ENCODE assay signal across 24 cellular contexts in the genomic region with DNA sequence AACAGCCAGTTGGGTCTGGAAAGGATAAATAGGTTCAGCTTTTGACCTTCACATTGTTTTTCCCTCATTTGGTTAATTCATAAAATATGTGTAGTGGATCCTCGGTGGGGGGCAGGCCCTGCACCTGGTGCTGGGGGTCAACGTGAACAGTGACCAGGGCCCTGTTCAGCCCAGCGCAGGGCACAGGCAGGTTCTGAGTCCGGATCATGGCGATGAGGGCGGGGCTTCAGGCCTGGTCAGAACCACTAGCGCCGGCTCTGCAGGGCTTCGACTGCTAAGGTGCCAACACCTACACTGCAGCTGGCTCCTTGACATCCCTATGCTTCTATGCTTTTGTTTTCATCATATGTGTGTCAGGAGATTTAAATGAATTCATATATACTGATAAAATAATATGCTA.
A peak's percentile ranks its signal among the peaks of the same experiment; 100 is the strongest.
DNase-seq lines count a peak whose midpoint lies in the region; ATAC-seq and TF ChIP-seq lines count a peak whose summit lies in the region.
"Had no signal": no experiment of that assay in that cellular context is flagged by ENCODE, and none has a peak within 500 bp of the region (broad histone marks: within the 10 kb centered on the region; RNA-seq: fewer than 3 reads in every experiment).

No MANE protein-coding gene starts in this region.

- H3K23ac ChIP-seq in neuronal stem cell (ENCODE audit: low read depth, low read length, poor library complexity), result no peak overlapping the region

- peak overlapping the region; percentile 83 for H3K18ac ChIP-seq in neuronal stem cell (ENCODE audit: low read length)

- DNase-seq in GM23338 (ENCODE audit: low spot score), result no peak
- DNase-seq in neuronal stem cell (ENCODE audit: low spot score), result no peak
- DNase-seq in spleen, result peak; percentile 63
- DNase-seq in mucosa of gallbladder (ENCODE audit: low spot score), result no peak
- no peak for DNase-seq in activated T-cell treated with anti-CD3 and anti-CD28 coated beads for 4 hours
- DNase-seq: 8988T; ACHN; BE2C; C1 segment of cervical spinal cord; CD4-positive, alpha-beta memory T cell; CD4-positive, CD25-positive, alpha-beta regulatory T cell; CD8-positive, alpha-beta memory T cell; COR-L47; DMS 273 treated with DMSO at 0.1 percent for 48 hours; DMS153; DMS53; DMS79; DND-41; EL; GDM1 had no signal

- H2AFZ ChIP-seq in GM23338 (peak overlapping the region; percentile 38; the same call in 1 of the 2 replicates), neuronal stem cell (ENCODE audit: low read length) (no peak overlapping the region)

- ATAC-seq in GM23338 (no peak), HG03378 (IDR thresholded peaks at IDR 0.05; ENCODE audit: unreplicated experiment) (no peak)
- ATAC-seq: GM12878 had no signal

- no peaks in the 10 kb centered on the region for H3K79me2 ChIP-seq in GM23338 (replicated peaks; ENCODE audit: insufficient read depth)

- no CpG with 5 or more reads among the region's 9 CpGs for WGBS in neuronal stem cell (ENCODE audit: extremely low coverage in 2 of 2, insufficient read length in 2 of 2, insufficient replicate concordance in 1 of 2), 2 donors
- 86 to 96% (median 92%) methylated on average over 9 of the region's 9 CpGs for WGBS in spleen, 5 donors

- H3K27ac ChIP-seq in GM23338 (ENCODE audit: low read depth) (no peak overlapping the region), neuronal stem cell (replicated peaks; ENCODE audit: low read length) (no peak overlapping the region), spleen (no peak overlapping the region)
- H3K27ac ChIP-seq: BLaER1 had no signal

- TF ChIP-seq CTCF in GM23338 (conservative IDR thresholded peaks at IDR 0.05; ENCODE audit: low read depth in 2 of 2), result no peak
- TF ChIP-seq CTCF in spleen (IDR thresholded peaks at IDR 0.05 in 8 of 11, conservative IDR thresholded peaks at IDR 0.05 in 3 of 11), result no peak

- no peak overlapping the region for H4K91ac ChIP-seq in neuronal stem cell (ENCODE audit: low read depth, low read length, poor library complexity)

- peak overlapping the region; percentile 54 for H2BK15ac ChIP-seq in neuronal stem cell (ENCODE audit: low read length)

- no peaks in the 10 kb centered on the region for H3K79me1 ChIP-seq in neuronal stem cell (ENCODE audit: low read depth, low read length)

- H3K4me3 ChIP-seq in GM23338, result no peak overlapping the region
- no peak overlapping the region for H3K4me3 ChIP-seq in neuronal stem cell (ENCODE audit: low read length in 2 of 2)
- no peak overlapping the region for H3K4me3 ChIP-seq in spleen
- H3K4me3 ChIP-seq: BLaER1, GM12878 had no signal

- no peak overlapping the region for H3K14ac ChIP-seq in neuronal stem cell (ENCODE audit: low read length)

- H3K4me2 ChIP-seq in GM23338, result no peak overlapping the region
- no peak overlapping the region for H3K4me2 ChIP-seq in neuronal stem cell (ENCODE audit: insufficient read depth, low read length, poor library complexity, severe bottlenecking)
- H3K4me2 ChIP-seq: BLaER1 had no signal

- H3F3A ChIP-seq in GM23338 (replicated peaks; ENCODE audit: low read depth), result no peaks in the 10 kb centered on the region

- H3K4me1 ChIP-seq in GM23338 (ENCODE audit: insufficient read depth) (peaks cover 8% of the 10 kb centered on the region; the same call in 1 of the 2 replicates), neuronal stem cell (ENCODE audit: control insufficient read depth in 2 of 2, insufficient read depth in 1 of 2, low read depth in 1 of 2, low read length in 2 of 2) (peaks cover 0 to 17% of the 10 kb centered on the region in 2 donors), spleen (peaks cover 0 to 10% (median 0%) of the 10 kb centered on the region in 6 donors)
- H3K4me1 ChIP-seq: BE2C, BLaER1 had no signal

- no peaks in the 10 kb centered on the region for H4K20me1 ChIP-seq in GM23338 (replicated peaks; ENCODE audit: insufficient read depth)
- H4K20me1 ChIP-seq: BLaER1 had no signal

- no peaks in the 10 kb centered on the region for H3K36me3 ChIP-seq in GM23338 (ENCODE audit: insufficient read depth)
- H3K36me3 ChIP-seq in neuronal stem cell (replicated peaks in 1 of 2; ENCODE audit: control insufficient read depth in 2 of 2, insufficient read depth in 2 of 2, low read length in 2 of 2), result no peaks in the 10 kb centered on the region
- no peaks in the 10 kb centered on the region for H3K36me3 ChIP-seq in spleen
- H3K36me3 ChIP-seq: BE2C, BLaER1 had no signal

- no peak overlapping the region for H3K27ac Mint-ChIP-seq in GM23338
- H3K27ac Mint-ChIP-seq: CD14-positive monocyte; CD4-positive, alpha-beta memory T cell; CD4-positive, CD25-positive, alpha-beta regulatory T cell; CD8-positive, alpha-beta memory T cell had no signal

- no peak overlapping the region for H3K4me3 Mint-ChIP-seq in GM23338
- H3K4me3 Mint-ChIP-seq: CD14-positive monocyte; CD4-positive, alpha-beta memory T cell; CD4-positive, CD25-positive, alpha-beta regulatory T cell; CD8-positive, alpha-beta memory T cell had no signal

- peak overlapping the region; percentile 32 for H2AK5ac ChIP-seq in neuronal stem cell (ENCODE audit: low read depth, low read length)

- H3K4me1 Mint-ChIP-seq in GM23338, result peaks cover 13% of the 10 kb centered on the region
- H3K4me1 Mint-ChIP-seq: CD14-positive monocyte; CD4-positive, alpha-beta memory T cell; CD4-positive, CD25-positive, alpha-beta regulatory T cell; CD8-positive, alpha-beta memory T cell had no signal

- H2BK120ac ChIP-seq in neuronal stem cell (ENCODE audit: low read depth, low read length), result no peak overlapping the region

- no peak overlapping the region for H3K4ac ChIP-seq in neuronal stem cell (ENCODE audit: low read length)

- no peaks in the 10 kb centered on the region for H3K9me2 ChIP-seq in GM23338 (ENCODE audit: insufficient read depth)

- no peaks in the 10 kb centered on the region for H3K27me3 Mint-ChIP-seq in GM23338 (ENCODE audit: insufficient read depth, low read depth, poor library complexity)
- H3K27me3 Mint-ChIP-seq: CD4-positive, CD25-positive, alpha-beta regulatory T cell had no signal

- no peak overlapping the region for H3K9ac ChIP-seq in neuronal stem cell (ENCODE audit: low read depth, low read length, poor library complexity)
- H3K9ac ChIP-seq: BLaER1 had no signal

- no peak overlapping the region for H4K8ac ChIP-seq in neuronal stem cell (ENCODE audit: low read depth, low read length)

- intact Hi-C loops in spleen (cut with DNase I; ENCODE audit: low total_unique reads), result no loop called here

- no peaks in the 10 kb centered on the region for H3K9me3 ChIP-seq in neuronal stem cell (replicated peaks in 1 of 2; ENCODE audit: control insufficient read depth in 2 of 2, insufficient read depth in 1 of 2, low read depth in 1 of 2, low read length in 2 of 2)
- peaks cover 0 to 7% (median 0%) of the 10 kb centered on the region in 8 donors for H3K9me3 ChIP-seq in spleen
- H3K9me3 ChIP-seq: BE2C had no signal

- peaks cover 6% of the 10 kb centered on the region; the same call in 2 of the 3 replicates for H3K36me3 Mint-ChIP-seq in GM23338 (ENCODE audit: low read depth)
- H3K36me3 Mint-ChIP-seq: CD14-positive monocyte; CD4-positive, alpha-beta memory T cell; CD4-positive, CD25-positive, alpha-beta regulatory T cell; CD8-positive, alpha-beta memory T cell had no signal

- TF ChIP-seq POLR2A in spleen (IDR thresholded peaks at IDR 0.05), result no peak

- H2BK12ac ChIP-seq in neuronal stem cell (ENCODE audit: low read length), result no peak overlapping the region

- peaks cover 9% of the 10 kb centered on the region; the same call in 2 of the 3 replicates for H3K9me3 Mint-ChIP-seq in GM23338

- H3K27me3 ChIP-seq in GM23338 (ENCODE audit: insufficient read depth) (no peaks in the 10 kb centered on the region), neuronal stem cell (ENCODE audit: control insufficient read depth in 3 of 3, insufficient read depth in 3 of 3, low read depth in 1 of 3, low read length in 3 of 3) (no peaks in the 10 kb centered on the region), spleen (replicated peaks in 1 of 7) (no peaks in the 10 kb centered on the region)
- H3K27me3 ChIP-seq: BE2C, BLaER1 had no signal

- H2BK5ac ChIP-seq in neuronal stem cell (ENCODE audit: low read length), result no peak overlapping the region

TF ChIP-seq in GM23338, 12 proteins besides CTCF, POLR2A, EP300 and RAD21 (continues in another document):
- TF ChIP-seq ZNF331 (CRISPR knock-in tag; IDR thresholded peaks at IDR 0.05; ENCODE audit: low read depth) (no peak), EZH2phosphoT487 (IDR thresholded peaks at IDR 0.05; ENCODE audit: unreplicated experiment) (no peak), NANOG (IDR thresholded peaks at IDR 0.05; ENCODE audit: borderline replicate concordance) (no peak), STAT1 (IDR thresholded peaks at IDR 0.05; ENCODE audit: unreplicated experiment) (no peak), ZNF114 (CRISPR knock-in tag; IDR thresholded peaks at IDR 0.05) (no peak), CREB1 (CRISPR knock-in tag; IDR thresholded peaks at IDR 0.05; ENCODE audit: low read depth) (no peak), JUNB (IDR thresholded peaks at IDR 0.05; ENCODE audit: unreplicated experiment) (no peak), POLR2AphosphoS5 (IDR thresholded peaks at IDR 0.05; ENCODE audit: low read depth) (no peak)
- TF ChIP-seq, protein P1, sequence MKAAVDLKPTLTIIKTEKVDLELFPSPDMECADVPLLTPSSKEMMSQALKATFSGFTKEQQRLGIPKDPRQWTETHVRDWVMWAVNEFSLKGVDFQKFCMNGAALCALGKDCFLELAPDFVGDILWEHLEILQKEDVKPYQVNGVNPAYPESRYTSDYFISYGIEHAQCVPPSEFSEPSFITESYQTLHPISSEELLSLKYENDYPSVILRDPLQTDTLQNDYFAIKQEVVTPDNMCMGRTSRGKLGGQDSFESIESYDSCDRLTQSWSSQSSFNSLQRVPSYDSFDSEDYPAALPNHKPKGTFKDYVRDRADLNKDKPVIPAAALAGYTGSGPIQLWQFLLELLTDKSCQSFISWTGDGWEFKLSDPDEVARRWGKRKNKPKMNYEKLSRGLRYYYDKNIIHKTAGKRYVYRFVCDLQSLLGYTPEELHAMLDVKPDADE (IDR thresholded peaks at IDR 0.05), result no peak
